8 cellular contexts compared by ENCODE assay signal in the genomic region with DNA sequence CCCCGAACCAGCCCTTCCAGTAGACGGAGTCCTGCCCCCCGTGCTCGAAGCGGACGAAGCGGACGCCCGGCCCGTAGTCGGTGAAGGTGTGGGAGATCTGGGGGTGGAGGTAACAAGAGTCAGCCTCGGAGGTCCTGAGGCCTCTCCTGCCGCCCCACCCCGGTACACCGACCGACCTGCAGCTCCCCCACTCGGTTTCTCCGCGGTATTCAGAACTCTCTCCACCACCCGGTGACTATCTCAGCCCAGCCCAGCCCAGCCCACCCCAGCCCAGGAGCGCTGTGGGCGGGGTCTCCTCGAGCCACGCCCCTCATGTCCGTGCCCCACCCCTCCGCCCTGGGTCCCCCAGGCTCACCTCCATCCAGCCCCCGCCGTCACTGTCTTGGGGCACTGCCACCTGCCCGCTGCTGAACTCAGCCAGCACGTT. TPM values are rescaled to one million over a fixed set of nuclear protein-coding genes. Genes with fewer than 3 reads are reported as not detected.
DNase-seq lines count a peak whose midpoint lies in the region; ATAC-seq and TF ChIP-seq lines count a peak whose summit lies in the region.

No MANE protein-coding gene starts in this region.

- H3K79me2 ChIP-seq in osteoblast (ENCODE audit: insufficient read depth, low read length), result no peaks in the 10 kb centered on the region

- DNase-seq in EH (ENCODE audit: low read depth) (peak; percentile 16), epithelial cell of esophagus (ENCODE audit: low read depth) (peak; percentile 58), osteoblast (ENCODE audit: insufficient read length, low spot score, missing footprints) (peak; percentile 73), brain microvascular endothelial cell (no peak), NCI-H1092 treated with DMSO at 0.1 percent for 48 hours (lab: John Stamatoyannopoulos, UW) (no peak), NCI-H1436 treated with DMSO at 0.1 percent for 48 hours (lab: John Stamatoyannopoulos, UW) (no peak)
- peak; percentile 35 to 48 for DNase-seq in activated CD4-positive, alpha-beta T cell treated with anti-CD3 and anti-CD28 coated beads, Interleukin-2, amount 50 U/mL, for 48 hours

- no peak overlapping the region for H3K27ac ChIP-seq in osteoblast (ENCODE audit: low read depth, low read length)
- no peak overlapping the region for H3K27ac ChIP-seq in brain microvascular endothelial cell

- H3K4me2 ChIP-seq in osteoblast (ENCODE audit: insufficient read depth, low read length), result no peak overlapping the region

- peaks cover 16% of the 10 kb centered on the region for H3K27me3 ChIP-seq in osteoblast (ENCODE audit: insufficient read depth, low read length)
- H3K27me3 ChIP-seq in brain microvascular endothelial cell (replicated peaks), result peaks cover 15% of the 10 kb centered on the region

- H4K20me1 ChIP-seq in osteoblast (ENCODE audit: insufficient read depth, low read length), result no peaks in the 10 kb centered on the region

- H3K36me3 ChIP-seq in osteoblast (ENCODE audit: insufficient read depth, low read length), result no peaks in the 10 kb centered on the region
- H3K36me3 ChIP-seq in brain microvascular endothelial cell (replicated peaks), result no peaks in the 10 kb centered on the region

- no peaks in the 10 kb centered on the region for H3K4me1 ChIP-seq in osteoblast (ENCODE audit: insufficient read depth, low read length)

- TF ChIP-seq CTCF in epithelial cell of esophagus (IDR thresholded peaks at IDR 0.05; ENCODE audit: insufficient read depth, low read depth, low read length, missing control alignments), result peak; percentile 10
- no peak for TF ChIP-seq CTCF in osteoblast (IDR thresholded peaks at IDR 0.05; ENCODE audit: extremely low read depth, low read depth, low read length)
- no peak for TF ChIP-seq CTCF in brain microvascular endothelial cell (IDR thresholded peaks at IDR 0.05; ENCODE audit: low read depth, low read length, missing control alignments)

- in situ Hi-C loops in brain microvascular endothelial cell (cut with HindIII; ENCODE audit: low pct_ligation_motif_present, low sequenced_read_pairs), result loop anchor here (25.0 kb wide), 1 partner anchor 411 kb away; no protein-coding TSS in a partner anchor

- no peak for ATAC-seq in GM21367 (IDR thresholded peaks at IDR 0.05; ENCODE audit: unreplicated experiment)

- H3K4me3 ChIP-seq in epithelial cell of esophagus (ENCODE audit: low read length) (no peak overlapping the region), osteoblast (ENCODE audit: insufficient read depth, low read length) (no peak overlapping the region), brain microvascular endothelial cell (ENCODE audit: low read depth, low read length) (no peak overlapping the region)

- no peak overlapping the region for H2AFZ ChIP-seq in osteoblast (ENCODE audit: low read length)

- H3K9me3 ChIP-seq in osteoblast (ENCODE audit: low read depth, low read length), result no peaks in the 10 kb centered on the region

RNA-seq across cellular contexts. Expression of a gene that starts 5.5 kb away (rescaled TPM):
- 0.29 and 0.36 TPM in 2 replicates for total RNA-seq in osteoblast

RNA-seq across cellular contexts. Expression of a gene that starts 5.9 kb away (rescaled TPM):
- 14.4 and 16.3 TPM in 2 replicates for total RNA-seq in osteoblast

RNA-seq across cellular contexts. Expression of a gene that starts 15.3 kb away (rescaled TPM):
- total RNA-seq in osteoblast, result 8.7 and 8.8 TPM in 2 replicates

RNA-seq across cellular contexts. Expression of a gene that starts 32.2 kb away (rescaled TPM):
- total RNA-seq in osteoblast, result 20.6 and 22.7 TPM in 2 replicates

RNA-seq across cellular contexts. Expression of a gene that starts 42.8 kb away (rescaled TPM):
- total RNA-seq in osteoblast, result under 0.01 TPM in 2 replicates

Comparison
In these comparisons a context has a peak if more than half of its experiments do, and no peak if none do; other contexts are left out.
1. DNase-seq: peak in EH (single experiment), activated CD4-positive, alpha-beta T cell treated with anti-CD3 and anti-CD28 coated beads, Interleukin-2, amount 50 U/mL, for 48 hours (2 of 2), epithelial cell of esophagus (single experiment) and osteoblast (single experiment); none in brain microvascular endothelial cell (single experiment), NCI-H1092 treated with DMSO at 0.1 percent for 48 hours (single experiment) and NCI-H1436 treated with DMSO at 0.1 percent for 48 hours (single experiment).